In genomic region chr10:71213761-71214440, GRCh38 we compare ENCODE assay signal across 8 cellular contexts. TPM values are rescaled to one million over a fixed set of nuclear protein-coding genes. Genes with fewer than 3 reads are reported as not detected.
DNase-seq lines count a peak whose midpoint lies in the region; ATAC-seq and TF ChIP-seq lines count a peak whose summit lies in the region.

No MANE protein-coding gene starts in this region.

- no peaks in the 10 kb centered on the region for H3K9me3 ChIP-seq in endocrine pancreas (ENCODE audit: control insufficient read depth, low read length)

- DNase-seq in AG20443 (ENCODE audit: low spot score) (peak; percentile 87), M059J (ENCODE audit: low read depth) (peak; percentile 41), natural killer cell (no peak), medulla oblongata (ENCODE audit: extremely low spot score) (no peak), NCI-H187 (lab: John Stamatoyannopoulos, UW) (no peak)
- no peak for DNase-seq in activated CD4-positive, alpha-beta T cell treated with anti-CD3 and anti-CD28 coated beads for 4 hours

- H3K9me3 Mint-ChIP-seq in natural killer cell: no peaks in the 10 kb centered on the region

- peaks cover 41 to 54% of the 10 kb centered on the region in 2 donors for H3K27me3 Mint-ChIP-seq in natural killer cell (ENCODE audit: low read depth in 2 of 2)

- no peaks in the 10 kb centered on the region for H3K36me3 Mint-ChIP-seq in natural killer cell

- peak overlapping the region; percentile 42 for H3K9ac ChIP-seq in endocrine pancreas (ENCODE audit: control insufficient read depth, insufficient read depth, low read length)

- H3K36me3 ChIP-seq in endocrine pancreas (ENCODE audit: control insufficient read depth, insufficient read depth, low read length): no peaks in the 10 kb centered on the region

- H3K4me1 ChIP-seq in endocrine pancreas (ENCODE audit: control insufficient read depth, insufficient read depth, low read length): no peaks in the 10 kb centered on the region

- ATAC-seq in natural killer cell (no peak), HG03025 (IDR thresholded peaks at IDR 0.05; ENCODE audit: low FRiP score, unreplicated experiment) (no peak)

- H3K4me3 Mint-ChIP-seq in natural killer cell: peak overlapping the region; percentile 37

- no peak for TF ChIP-seq CTCF in natural killer cell (IDR thresholded peaks at IDR 0.05)

- intact Hi-C loops in natural killer cell (cut with micrococcal nuclease): no loop called here

- peak overlapping the region; percentile 3 for H3K4me3 ChIP-seq in endocrine pancreas (ENCODE audit: control insufficient read depth, insufficient read depth, low read length)

- no peak overlapping the region for H3K27ac Mint-ChIP-seq in natural killer cell

- peaks cover 0 to 12% of the 10 kb centered on the region in 2 donors for H3K4me1 Mint-ChIP-seq in natural killer cell

- H3K27me3 ChIP-seq in endocrine pancreas (ENCODE audit: control insufficient read depth, insufficient read depth, low read length): no peaks in the 10 kb centered on the region

RNA-seq across cellular contexts. Expression of gene UNC5B, which starts 1.5 kb away (rescaled TPM):
- total RNA-seq in M059J (2014; rRNA removed; shearing (Covaris generic)): 0.17 and 0.25 TPM in 2 replicates
- under 1 TPM; 0.09 to 0.65 (median 0.09) TPM for total RNA-seq in natural killer cell

Comparison
In these comparisons a context has a peak if more than half of its experiments do, and no peak if none do; other contexts are left out.
1. DNase-seq: peak in AG20443 (single experiment) and M059J (single experiment); none in natural killer cell (single experiment), medulla oblongata (single experiment), NCI-H187 (0 of 2) and activated CD4-positive, alpha-beta T cell treated with anti-CD3 and anti-CD28 coated beads for 4 hours (0 of 2).